In the genomic region with DNA sequence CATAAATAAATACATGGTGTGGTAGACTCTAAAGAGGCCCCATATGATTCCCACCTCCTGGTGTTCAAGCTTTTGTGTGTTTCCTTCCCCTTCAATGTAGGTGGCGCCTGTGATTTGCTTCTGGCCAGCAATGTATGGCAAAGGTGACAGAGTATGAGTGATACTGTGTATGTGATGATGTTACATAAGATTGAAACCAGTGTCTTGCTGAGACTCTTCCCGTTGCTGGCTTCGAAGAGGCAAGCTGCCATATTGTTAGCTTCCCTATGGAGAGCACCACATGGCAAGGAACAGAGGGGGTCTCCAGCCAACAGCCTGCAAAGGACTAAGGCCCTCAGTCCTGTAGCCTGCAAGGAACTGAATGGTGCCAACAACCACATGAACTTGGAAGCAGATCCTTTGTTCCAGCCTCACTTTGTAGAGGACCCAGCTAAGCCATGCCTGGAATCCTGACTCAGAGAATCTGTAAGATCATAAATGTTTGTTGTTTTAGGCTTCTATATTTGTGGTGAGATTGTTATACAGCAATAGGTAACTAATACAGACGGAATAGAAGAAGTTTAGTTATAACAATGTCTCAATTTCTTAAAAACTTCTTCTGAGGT, we compare ENCODE assay signal across 8 cellular contexts. TPM values are rescaled to one million over a fixed set of nuclear protein-coding genes. Genes with fewer than 3 reads are reported as not detected.
A peak's percentile ranks its signal among the peaks of the same experiment; 100 is the strongest.
DNase-seq lines count a peak whose midpoint lies in the region; ATAC-seq and TF ChIP-seq lines count a peak whose summit lies in the region.

No MANE protein-coding gene starts in this region.

- H2BK120ac ChIP-seq in mesenchymal stem cell (ENCODE audit: low read depth, low read length), result no peak overlapping the region

- H3K23ac ChIP-seq in mesenchymal stem cell (ENCODE audit: low read length in 2 of 2), result no peak overlapping the region

- H3K27ac ChIP-seq in VCaP (peak overlapping the region; percentile 98), mesenchymal stem cell (ENCODE audit: low read length, poor library complexity, severe bottlenecking) (no peak overlapping the region), heart left ventricle (peak overlapping the region in 1 of 12 donors; percentile 8)

- no peak overlapping the region for H3K14ac ChIP-seq in mesenchymal stem cell (ENCODE audit: low read length in 2 of 2)

- peak overlapping the region in 1 of 2 experiments; percentile 45 for H2BK12ac ChIP-seq in mesenchymal stem cell (ENCODE audit: low read length in 2 of 2)

- in situ Hi-C loops in G401 (cut with HindIII; ENCODE audit: low sequenced_read_pairs), result no loop called here

- no peak overlapping the region for H2AK5ac ChIP-seq in mesenchymal stem cell (ENCODE audit: low read length, severe bottlenecking)

- H3K4ac ChIP-seq in mesenchymal stem cell (ENCODE audit: low read depth in 1 of 2, low read length in 2 of 2), result no peak overlapping the region

- H2BK15ac ChIP-seq in mesenchymal stem cell (ENCODE audit: low read depth, poor library complexity, severe bottlenecking), result no peak overlapping the region

- POLR2A ChIA-PET in HEK293T (lab: Yijun Ruan, JAX), result no interaction called here

- H3K27me3 ChIP-seq in mesenchymal stem cell (ENCODE audit: control insufficient read depth in 1 of 2, insufficient read depth in 1 of 2, low read length in 2 of 2) (no peaks in the 10 kb centered on the region), heart left ventricle (no peaks in the 10 kb centered on the region)

- WGBS in mesenchymal stem cell, result 85% methylated on average over 3 of the region's 4 CpGs
- 64 to 82% (median 71%) methylated on average over 4 of the region's 4 CpGs for WGBS in heart left ventricle, 4 donors

- peaks cover 33% of the 10 kb centered on the region for H3K79me1 ChIP-seq in mesenchymal stem cell (replicated peaks; ENCODE audit: low read length, poor library complexity, severe bottlenecking)

- H2AFZ ChIP-seq in mesenchymal stem cell (ENCODE audit: low read depth, low read length), result no peak overlapping the region

- no peak overlapping the region for H2BK5ac ChIP-seq in mesenchymal stem cell (ENCODE audit: low read depth, low read length, poor library complexity, severe bottlenecking)

- TF ChIP-seq CTCF in VCaP (conservative IDR thresholded peaks at IDR 0.05) (no peak), heart left ventricle (IDR thresholded peaks at IDR 0.05) (no peak)

- H3K9ac ChIP-seq in mesenchymal stem cell (ENCODE audit: low read length), result peak overlapping the region; percentile 100

- H4K8ac ChIP-seq in mesenchymal stem cell (ENCODE audit: low read length), result no peak overlapping the region

- no peak overlapping the region for H4K91ac ChIP-seq in mesenchymal stem cell (ENCODE audit: low read length)

- no peak for TF ChIP-seq POLR2A in heart left ventricle (IDR thresholded peaks at IDR 0.05)

- no peak overlapping the region for H3K18ac ChIP-seq in mesenchymal stem cell (ENCODE audit: low read depth in 1 of 2, low read length in 2 of 2)

- peak; percentile 98 for DNase-seq in G401 (ENCODE audit: low spot score)
- no peak for DNase-seq in HEK293T (ENCODE audit: extremely low spot score)
- DNase-seq in mesenchymal stem cell, result no peak
- DNase-seq in AG08396 (ENCODE audit: low spot score), result no peak
- DNase-seq in SHP77 treated with DMSO at 0.1 percent for 48 hours (lab: John Stamatoyannopoulos, UW), result no peak
- DNase-seq in heart left ventricle, result no peak

- peaks cover 4% of the 10 kb centered on the region for H3K4me1 ChIP-seq in mesenchymal stem cell (ENCODE audit: control insufficient read depth, insufficient read depth, low read depth, low read length)
- H3K4me1 ChIP-seq in heart left ventricle, result peaks cover 8 to 62% (median 35%) of the 10 kb centered on the region in 12 donors

- H3K36me3 ChIP-seq in mesenchymal stem cell (ENCODE audit: control insufficient read depth in 1 of 2, insufficient read depth in 2 of 2, low read depth in 1 of 2, low read length in 2 of 2) (peaks cover 3 to 31% of the 10 kb centered on the region in 2 experiments), heart left ventricle (peaks cover 0 to 17% (median 4%) of the 10 kb centered on the region in 9 donors)

- no peak overlapping the region for H3K4me2 ChIP-seq in mesenchymal stem cell (ENCODE audit: low read length, poor library complexity, severe bottlenecking)

- H3K9me3 ChIP-seq in mesenchymal stem cell (ENCODE audit: control insufficient read depth, low read length), result no peaks in the 10 kb centered on the region
- peaks cover 0 to 3% (median 0%) of the 10 kb centered on the region in 12 donors for H3K9me3 ChIP-seq in heart left ventricle

- ATAC-seq in HG02763 (IDR thresholded peaks at IDR 0.05; ENCODE audit: unreplicated experiment), result no peak
- no peak for ATAC-seq in heart left ventricle

- CTCF ChIA-PET in HEK293T (lab: Yijun Ruan, JAX), result interaction anchor here (0.6 kb wide), 1 partner anchor 22 kb away, joined by 3 read pairs; no protein-coding TSS in a partner anchor

- intact Hi-C loops in heart left ventricle (cut with DNase I), result loop anchor here in 5 of 10 donors (2.0 to 10.0 kb wide), 4 partner anchors 51 to 61 kb away; partner anchors contain the start of gene ELAC1 (in 3 of the 5)

- peak overlapping the region in 1 of 2 experiments; percentile 87 for H3K4me3 ChIP-seq in mesenchymal stem cell (ENCODE audit: insufficient read depth in 1 of 2, low read depth in 1 of 2, low read length in 2 of 2)
- H3K4me3 ChIP-seq in heart left ventricle, result peak overlapping the region in 1 of 12 donors; percentile 90

TF ChIP-seq in HEK293T, 16 proteins besides CTCF, POLR2A, EP300 and RAD21:
- TF ChIP-seq L3MBTL2 (conservative IDR thresholded peaks at IDR 0.05) (0 out of 2 replicates have a peak, but pooled peaks have one; percentile 35), BHLHE40 (IDR thresholded peaks at IDR 0.05; ENCODE audit: borderline replicate concordance) (no peak)

RNA-seq across cellular contexts. Expression of gene SMAD4, which starts 1.7 kb away (rescaled TPM):
- 47.2 and 120 TPM in 2 replicates for total RNA-seq in G401 (2014; rRNA removed; shearing (Covaris generic))
- 42.1 TPM for polyA plus RNA-seq in mesenchymal stem cell (2013, experiment 1 of 2)
- 43.5 TPM for polyA plus RNA-seq in mesenchymal stem cell (2013, experiment 2 of 2)
- 100 to 1,000 TPM in 2 of 9 donors, 10 to 100 TPM in 7; 78.6 to 103 (median 92.0) TPM for total RNA-seq in heart left ventricle
- 10 to 100 TPM; 10.8 to 52.3 TPM for polyA plus RNA-seq in heart left ventricle
